9 cellular contexts compared by ENCODE assay signal in the genomic region with DNA sequence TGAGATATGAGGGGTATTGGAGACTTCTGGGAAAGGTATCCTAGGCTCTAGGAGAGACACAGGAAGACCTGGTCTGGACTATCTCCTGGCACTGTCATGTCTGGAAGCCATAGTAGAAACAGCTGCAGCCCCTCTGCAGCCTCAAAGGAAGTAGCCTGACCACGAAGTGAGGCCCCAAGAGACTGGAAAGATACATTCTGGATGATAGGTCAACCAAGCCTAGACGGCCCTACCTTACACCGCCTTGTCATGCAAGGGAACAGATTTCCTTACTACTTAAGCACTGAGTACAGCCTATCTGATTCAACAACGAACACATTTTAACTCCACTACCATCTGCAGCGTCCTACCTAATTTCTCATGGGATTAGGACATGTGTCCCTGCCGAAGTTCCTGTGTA. TPM values are rescaled to one million over a fixed set of nuclear protein-coding genes. Genes with fewer than 3 reads are reported as not detected.
DNase-seq lines count a peak whose midpoint lies in the region; ATAC-seq and TF ChIP-seq lines count a peak whose summit lies in the region.
"Had no signal": no experiment of that assay in that cellular context is flagged by ENCODE, and none has a peak within 500 bp of the region (broad histone marks: within the 10 kb centered on the region; RNA-seq: fewer than 3 reads in every experiment).

No MANE protein-coding gene starts in this region.

- peak overlapping the region; percentile 65 for H3K9ac ChIP-seq in PC-3 (ENCODE audit: low read length)

- CTCF ChIA-PET in activated CD8-positive, alpha-beta memory T cell treated with anti-CD3 and anti-CD28 coated beads, Interleukin-2, amount 10 ng/mL, durations not matched to agents 7 days and 5 days (lab: Charles Lee) = interaction anchor here (1.0 kb wide), 1 partner anchor 207 kb away, joined by 3 read pairs; no protein-coding TSS in a partner anchor
- CTCF ChIA-PET in PC-3 (lab: Charles Lee) = no interaction called here
- CTCF ChIA-PET in activated CD4-positive, alpha-beta T cell treated with anti-CD3 and anti-CD28 coated beads for 36 hours (lab: Charles Lee) = interaction anchor here (0.7 kb wide), 1 partner anchor 318 kb away, joined by 3 read pairs; no protein-coding TSS in a partner anchor

- peaks cover 21% of the 10 kb centered on the region for H3K36me3 Mint-ChIP-seq in activated CD8-positive, alpha-beta memory T cell treated with anti-CD3 and anti-CD28 coated beads, Interleukin-2, amount 10 ng/mL, durations not matched to agents 7 days and 5 days
- H3K36me3 Mint-ChIP-seq in activated CD4-positive, alpha-beta T cell treated with anti-CD3 and anti-CD28 coated beads for 36 hours (ENCODE audit: low read depth) = peaks cover 30% of the 10 kb centered on the region

- peaks cover 24% of the 10 kb centered on the region for H3K4me1 Mint-ChIP-seq in activated CD8-positive, alpha-beta memory T cell treated with anti-CD3 and anti-CD28 coated beads, Interleukin-2, amount 10 ng/mL, durations not matched to agents 7 days and 5 days
- H3K4me1 Mint-ChIP-seq in activated CD4-positive, alpha-beta T cell treated with anti-CD3 and anti-CD28 coated beads for 36 hours = no peaks in the 10 kb centered on the region

- H3K27ac Mint-ChIP-seq in activated CD8-positive, alpha-beta memory T cell treated with anti-CD3 and anti-CD28 coated beads, Interleukin-2, amount 10 ng/mL, durations not matched to agents 7 days and 5 days = peak overlapping the region; percentile 31
- no peak overlapping the region for H3K27ac Mint-ChIP-seq in activated CD4-positive, alpha-beta T cell treated with anti-CD3 and anti-CD28 coated beads for 36 hours

- no peaks in the 10 kb centered on the region for H3K27me3 Mint-ChIP-seq in activated CD8-positive, alpha-beta memory T cell treated with anti-CD3 and anti-CD28 coated beads, Interleukin-2, amount 10 ng/mL, durations not matched to agents 7 days and 5 days
- no peaks in the 10 kb centered on the region for H3K27me3 Mint-ChIP-seq in activated CD4-positive, alpha-beta T cell treated with anti-CD3 and anti-CD28 coated beads for 36 hours

- H4K20me1 ChIP-seq in PC-3 (ENCODE audit: low read length) = no peaks in the 10 kb centered on the region

- H3K4me3 ChIP-seq in PC-3 (ENCODE audit: low read length) = no peak overlapping the region
- H3K4me3 ChIP-seq in right cardiac atrium (ENCODE audit: low read length) = no peak overlapping the region
- no peak overlapping the region for H3K4me3 ChIP-seq in suprapubic skin

- no peaks in the 10 kb centered on the region for H3F3A ChIP-seq in PC-3 (ENCODE audit: low read length, unreplicated experiment)

- H3K9me3 ChIP-seq in PC-3 (ENCODE audit: low read length) (no peaks in the 10 kb centered on the region), right cardiac atrium (ENCODE audit: control insufficient read depth, low read length) (no peaks in the 10 kb centered on the region), suprapubic skin (no peaks in the 10 kb centered on the region)

- H2AFZ ChIP-seq in PC-3 (ENCODE audit: low read length) = no peak overlapping the region

- no peak for TF ChIP-seq POLR2A in suprapubic skin (IDR thresholded peaks at IDR 0.05)

- TF ChIP-seq CTCF in PC-3 (conservative IDR thresholded peaks at IDR 0.05; ENCODE audit: low read depth, low read length) (no peak), suprapubic skin (IDR thresholded peaks at IDR 0.05) (no peak)

- H3K79me2 ChIP-seq in PC-3 (ENCODE audit: low read length) = no peaks in the 10 kb centered on the region

- intact Hi-C loops in PC-3 (cut with micrococcal nuclease) = no loop called here
- intact Hi-C loops in right cardiac atrium (cut with DNase I) = no loop called here
- intact Hi-C loops in activated CD4-positive, alpha-beta T cell treated with anti-CD3 and anti-CD28 coated beads for 36 hours (cut with DNase I, micrococcal nuclease) = no loop called here

- H3K9me2 ChIP-seq in PC-3 (replicated peaks; ENCODE audit: low read length) = no peaks in the 10 kb centered on the region

- 76% methylated on average over 6 of the region's 6 CpGs for WGBS in right cardiac atrium
- 80% methylated on average over 6 of the region's 6 CpGs for WGBS in suprapubic skin

- no peaks in the 10 kb centered on the region for H3K27me3 ChIP-seq in PC-3 (ENCODE audit: low read length)
- no peaks in the 10 kb centered on the region for H3K27me3 ChIP-seq in right cardiac atrium (ENCODE audit: control insufficient read depth, insufficient read depth)
- no peaks in the 10 kb centered on the region for H3K27me3 ChIP-seq in suprapubic skin

- H3K36me3 ChIP-seq in PC-3 (ENCODE audit: low read depth, low read length) = no peaks in the 10 kb centered on the region; the same call in 1 of the 2 replicates
- peaks cover 73% of the 10 kb centered on the region for H3K36me3 ChIP-seq in suprapubic skin

- no peaks in the 10 kb centered on the region for H3K9me3 Mint-ChIP-seq in activated CD8-positive, alpha-beta memory T cell treated with anti-CD3 and anti-CD28 coated beads, Interleukin-2, amount 10 ng/mL, durations not matched to agents 7 days and 5 days (ENCODE audit: low read depth)
- H3K9me3 Mint-ChIP-seq in activated CD4-positive, alpha-beta T cell treated with anti-CD3 and anti-CD28 coated beads for 36 hours (ENCODE audit: low read depth) = no peaks in the 10 kb centered on the region

- no TSS peak for BruUV-seq in PC-3 (replicated peaks; lab: Mats Ljungman, UMichigan)

- DNase-seq in activated CD8-positive, alpha-beta memory T cell treated with anti-CD3 and anti-CD28 coated beads, Interleukin-2, amount 10 ng/mL, durations not matched to agents 7 days and 5 days = no peak
- DNase-seq in activated CD8-positive, alpha-beta memory T cell treated with anti-CD3 and anti-CD28 coated beads for 24 hours = no peak
- peak; percentile 9 for DNase-seq in PC-3
- DNase-seq in right cardiac atrium = no peak
- no peak for DNase-seq in suprapubic skin (ENCODE audit: low spot score in 2 of 2)
- no peak for DNase-seq in stimulated activated CD4-positive, alpha-beta T cell treated with anti-CD3 and anti-CD28 coated beads, Interleukin-4, amount 100 ng/mL, for 1 hour
- no peak for DNase-seq in activated CD4-positive, alpha-beta T cell treated with anti-CD3 and anti-CD28 coated beads for 36 hours
- DNase-seq: NCI-H2081 treated with DMSO at 0.1 percent for 48 hours had no signal

- H3K4me3 Mint-ChIP-seq in activated CD8-positive, alpha-beta memory T cell treated with anti-CD3 and anti-CD28 coated beads, Interleukin-2, amount 10 ng/mL, durations not matched to agents 7 days and 5 days = no peak overlapping the region
- no peak overlapping the region for H3K4me3 Mint-ChIP-seq in activated CD4-positive, alpha-beta T cell treated with anti-CD3 and anti-CD28 coated beads for 36 hours

- no peak for ATAC-seq in activated CD8-positive, alpha-beta memory T cell treated with anti-CD3 and anti-CD28 coated beads, Interleukin-2, amount 10 ng/mL, durations not matched to agents 7 days and 5 days
- ATAC-seq in PC-3 (no peak; the same call in 1 of the 2 replicates), right cardiac atrium (no peak), GM18861 (IDR thresholded peaks at IDR 0.05; ENCODE audit: unreplicated experiment) (no peak)
- no peak for ATAC-seq in activated CD4-positive, alpha-beta T cell treated with anti-CD3 and anti-CD28 coated beads for 36 hours

- POLR2A ChIA-PET in PC-3 (lab: Charles Lee; ENCODE audit: unreplicated experiment) = no interaction called here
- POLR2A ChIA-PET in activated CD4-positive, alpha-beta T cell treated with anti-CD3 and anti-CD28 coated beads for 36 hours (lab: Charles Lee) = no interaction called here

- peak overlapping the region; percentile 78 for H3K4me2 ChIP-seq in PC-3 (ENCODE audit: low read length)

- peak overlapping the region; percentile 96 for H3K27ac ChIP-seq in PC-3 (ENCODE audit: low read length)
- H3K27ac ChIP-seq in right cardiac atrium (ENCODE audit: low read length) = peak overlapping the region; percentile 81
- peak overlapping the region; percentile 79 for H3K27ac ChIP-seq in suprapubic skin

- TF ChIP-seq EP300 in suprapubic skin (IDR thresholded peaks at IDR 0.05) = no peak

- H3K4me1 ChIP-seq in PC-3 (ENCODE audit: insufficient read depth, low read length) (peaks cover 23% of the 10 kb centered on the region), right cardiac atrium (ENCODE audit: control insufficient read depth, insufficient read depth, low read length) (peaks cover 14% of the 10 kb centered on the region), suprapubic skin (peaks cover 28% of the 10 kb centered on the region)

RNA-seq across cellular contexts. Expression of a gene that starts 31.1 kb away (rescaled TPM):
- 10 to 100 TPM; 94.2 to 94.9 TPM for total RNA-seq in activated CD8-positive, alpha-beta memory T cell treated with anti-CD3 and anti-CD28 coated beads, Interleukin-2, amount 10 ng/mL, durations not matched to agents 7 days and 5 days
- total RNA-seq in PC-3 (2014; rRNA removed) (116 and 196 TPM in 2 replicates), right cardiac atrium (100 to 1,000 TPM; 216 to 307 (median 277) TPM), suprapubic skin (10 to 100 TPM; 33.6 to 85.7 (median 66.8) TPM)
- polyA plus RNA-seq in right cardiac atrium = 768 TPM
- 10 to 100 TPM; 95.5 to 95.9 TPM for total RNA-seq in activated CD4-positive, alpha-beta T cell treated with anti-CD3 and anti-CD28 coated beads for 36 hours

RNA-seq across cellular contexts. Expression of a gene that starts 31.5 kb away (rescaled TPM):
- total RNA-seq in activated CD8-positive, alpha-beta memory T cell treated with anti-CD3 and anti-CD28 coated beads, Interleukin-2, amount 10 ng/mL, durations not matched to agents 7 days and 5 days = 10 to 100 TPM; 18.3 to 24.3 TPM
- total RNA-seq in PC-3 (2014; rRNA removed) (24.2 and 37.7 TPM in 2 replicates), right cardiac atrium (10 to 100 TPM; 21.2 to 28.6 (median 23.8) TPM), suprapubic skin (10 to 100 TPM; 16.3 to 28.2 (median 23.1) TPM)
- polyA plus RNA-seq in right cardiac atrium = 34.0 TPM
- 10 to 100 TPM; 19.2 to 25.1 TPM for total RNA-seq in activated CD4-positive, alpha-beta T cell treated with anti-CD3 and anti-CD28 coated beads for 36 hours

RNA-seq across cellular contexts. Expression of a gene that starts 39.8 kb away (rescaled TPM):
- total RNA-seq in activated CD8-positive, alpha-beta memory T cell treated with anti-CD3 and anti-CD28 coated beads, Interleukin-2, amount 10 ng/mL, durations not matched to agents 7 days and 5 days = 10 to 100 TPM; 84.4 to 90.2 TPM
- 37.0 and 49.6 TPM in 2 replicates for total RNA-seq in PC-3 (2014; rRNA removed)
- total RNA-seq in right cardiac atrium = 10 to 100 TPM; 31.2 to 41.4 (median 40.2) TPM
- polyA plus RNA-seq in right cardiac atrium = 29.2 TPM
- total RNA-seq in suprapubic skin = 10 to 100 TPM; 35.6 to 57.3 (median 43.2) TPM
- 10 to 100 TPM; 56.0 to 69.9 TPM for total RNA-seq in activated CD4-positive, alpha-beta T cell treated with anti-CD3 and anti-CD28 coated beads for 36 hours
